ENCODE assay signal across 27 cellular contexts in the genomic region with DNA sequence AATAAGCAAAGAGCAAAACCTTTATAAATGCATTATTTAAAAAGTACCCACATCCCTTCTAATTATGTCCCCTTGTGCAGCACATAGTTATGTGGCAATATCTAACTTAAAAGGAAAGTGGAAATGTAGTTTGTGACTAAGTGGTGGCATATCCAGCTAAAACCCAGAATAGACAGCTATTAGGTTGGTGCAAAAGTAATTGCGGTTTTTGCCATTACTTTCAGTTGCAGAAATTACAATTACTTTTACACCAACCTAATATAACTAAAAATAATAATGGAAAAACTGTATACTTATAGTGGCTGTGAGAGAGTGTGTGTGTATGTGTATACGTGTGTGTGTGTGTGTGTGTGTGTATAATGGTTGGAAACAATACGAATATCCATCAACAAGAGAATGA.
"Had no signal": no experiment of that assay in that cellular context is flagged by ENCODE, and none has a peak within 500 bp of the region (broad histone marks: within the 10 kb centered on the region; RNA-seq: fewer than 3 reads in every experiment).

No MANE protein-coding gene starts in this region.

- H3K4me3 ChIP-seq: stomach, suprapubic skin, testis, thoracic aorta, thyroid gland, tibial artery, tibial nerve, transverse colon, upper lobe of left lung, upper lobe of right lung, uterus, vagina had no signal

- DNase-seq: stimulated activated CD4-positive, alpha-beta T cell treated with anti-CD3 and anti-CD28 coated beads, Interleukin-2, amount 100 ng/mL, for 48 hours; stimulated activated CD4-positive, alpha-beta T cell treated with anti-CD3 and anti-CD28 coated beads, Interleukin-4, amount 100 ng/mL, for 1 hour; stimulated activated CD4-positive, alpha-beta T cell treated with anti-CD3 and anti-CD28 coated beads, Interleukin-4, amount 100 ng/mL, for 24 hours; stimulated activated CD4-positive, alpha-beta T cell treated with anti-CD3 and anti-CD28 coated beads, Interleukin-4, amount 100 ng/mL, for 4 hours; stimulated activated CD8-positive, alpha-beta memory T cell treated with anti-CD3 and anti-CD28 coated beads, Interleukin-4, amount 100 ng/mL, for 48 hours; stimulated activated naive B cell treated with anti-CD40 and anti-IgM and Interleukin-4, amounts not matched to agents 10 μg/mL and 1 μg/mL and 100 μg/mL, for 72 hours; stimulated activated naive CD4-positive, alpha-beta T cell; stimulated activated naive CD4-positive, alpha-beta T cell treated with Interleukin-2 at 50 U/mL for 16 hours; stimulated activated naive CD8-positive, alpha-beta T cell treated with anti-CD3 and anti-CD28 coated beads, Interleukin-15, amount 100 ng/mL, for 72 hours; stimulated activated naive CD8-positive, alpha-beta T cell treated with anti-CD3 and anti-CD28 coated beads, Interleukin-15, Interleukin-2, amounts not matched to agents 100 U/mL and 50 U/mL, for 24 hours; stomach; substantia nigra; testis; thyroid gland; tibial artery; transverse colon; trophoblast cell; upper lobe of left lung; upper lobe of right lung; uterus had no signal

- H3K27ac ChIP-seq: stomach, suprapubic skin, testis, thoracic aorta, thyroid gland, tibial artery, tibial nerve, transverse colon, upper lobe of left lung, upper lobe of right lung, uterus, vagina had no signal

- FAIRE-seq: urothelium cell line had no signal

- H3K4me1 ChIP-seq: stomach, suprapubic skin, testis, thyroid gland, tibial artery, tibial nerve, transverse colon, upper lobe of left lung, upper lobe of right lung, uterus, vagina had no signal

- ATAC-seq: stimulated activated effector memory CD8-positive, alpha-beta T cell treated with anti-CD3 and anti-CD28 coated beads, Interleukin-12 subunit alpha, Interleukin-12 subunit beta, amount 100 ng/mL, for 72 hours; stimulated activated memory B cell treated with anti-CD40 and anti-IgM and Interleukin-4, amounts not matched to agents 10 μg/mL and 1 μg/mL and 100 μg/mL, for 72 hours; stimulated activated naive B cell treated with anti-CD40 and anti-IgM and Interleukin-4, amounts not matched to agents 10 μg/mL and 1 μg/mL and 100 μg/mL, for 72 hours; stimulated activated naive CD8-positive, alpha-beta T cell treated with anti-CD3 and anti-CD28 coated beads, Interleukin-15, amount 100 ng/mL, for 72 hours; stimulated activated naive CD8-positive, alpha-beta T cell treated with anti-CD3 and anti-CD28 coated beads, Interleukin-15, Interleukin-2, amounts not matched to agents 100 U/mL and 50 U/mL, for 24 hours; upper lobe of right lung had no signal

- H3K9me3 ChIP-seq: stomach, suprapubic skin, testis, thoracic aorta, thyroid gland, tibial artery, tibial nerve, upper lobe of left lung, upper lobe of right lung, uterus, vagina had no signal

- H3K36me3 ChIP-seq: stomach, suprapubic skin, thoracic aorta, thyroid gland, tibial artery, tibial nerve, transverse colon, upper lobe of left lung, upper lobe of right lung, uterus, vagina had no signal

- H3K27me3 ChIP-seq: stomach, suprapubic skin, testis, thyroid gland, tibial artery, tibial nerve, transverse colon, upper lobe of left lung, upper lobe of right lung, uterus, vagina had no signal
